Comparison of ENCODE assay signal across 21 cellular contexts in the genomic region with DNA sequence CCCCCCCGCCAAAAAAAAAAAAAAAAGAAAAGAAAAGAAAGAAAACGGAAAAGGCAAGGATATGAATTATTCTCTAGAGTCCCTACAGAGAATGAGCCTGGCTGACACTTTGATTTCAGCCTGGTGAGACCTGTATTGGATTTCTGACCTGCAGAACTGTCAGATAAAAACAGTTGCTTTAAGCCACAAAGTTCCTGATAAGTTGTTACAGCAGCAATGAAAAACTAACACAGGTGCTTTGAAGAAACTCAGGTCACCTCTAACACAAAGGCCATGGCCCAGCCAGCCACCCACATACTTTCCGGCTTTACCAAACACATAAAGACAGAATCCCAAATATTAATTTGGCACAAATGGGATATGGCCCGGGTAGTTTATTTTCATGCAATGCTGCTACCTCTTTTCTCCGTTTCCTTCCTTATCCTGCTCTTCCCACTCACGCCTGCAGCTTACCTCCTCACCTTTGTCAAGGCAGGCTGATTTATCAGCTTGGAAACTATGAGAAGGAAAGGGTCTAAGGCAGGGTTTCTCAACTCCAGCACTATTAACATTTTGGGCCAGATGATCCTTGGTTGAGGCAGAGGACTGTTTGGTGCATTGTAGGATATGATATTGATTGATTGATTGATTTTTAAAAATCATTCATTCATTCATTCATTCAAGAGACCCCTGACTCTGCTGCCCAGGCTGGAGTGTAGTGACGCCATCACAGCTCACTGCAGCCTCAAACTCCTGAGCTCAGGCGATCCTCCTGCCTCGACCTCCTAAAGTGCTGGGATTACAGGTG.
"Had no signal": no experiment of that assay in that cellular context is flagged by ENCODE, and none has a peak within 500 bp of the region (broad histone marks: within the 10 kb centered on the region; RNA-seq: fewer than 3 reads in every experiment).

No MANE protein-coding gene starts in this region.

- H3K27me3 Mint-ChIP-seq: activated CD8-positive, alpha-beta memory T cell treated with anti-CD3 and anti-CD28 coated beads, Interleukin-2, amount 10 ng/mL, durations not matched to agents 7 days and 5 days; T-cell had no signal

- H3K9ac ChIP-seq: neural progenitor cell had no signal

- H3K4me3 ChIP-seq: coronary artery, left lung, neural progenitor cell, smooth muscle cell, thoracic aorta, upper lobe of left lung had no signal

- H2AFZ ChIP-seq: neural progenitor cell had no signal

- H3K4me2 ChIP-seq: neural progenitor cell, smooth muscle cell had no signal

- H3K9me3 Mint-ChIP-seq: neural progenitor cell had no signal

- H3K27me3 ChIP-seq: brain microvascular endothelial cell, left lung, neural progenitor cell, upper lobe of left lung had no signal

- H3K36me3 ChIP-seq: brain microvascular endothelial cell, left lung, neural progenitor cell, thoracic aorta, upper lobe of left lung had no signal

- H3K27ac ChIP-seq: brain microvascular endothelial cell, coronary artery, neural progenitor cell, thoracic aorta, VCaP had no signal

- DNase-seq: activated CD4-positive, alpha-beta T cell treated with anti-CD3 and anti-CD28 coated beads for 1 hour; activated CD4-positive, alpha-beta T cell treated with anti-CD3 and anti-CD28 coated beads, Interleukin-2, amount 50 U/mL, for 48 hours; activated CD8-positive, alpha-beta memory T cell treated with anti-CD3 and anti-CD28 coated beads, Interleukin-2, amount 10 ng/mL, durations not matched to agents 7 days and 5 days; activated gamma-delta T cell treated with Interleukin-2 at 50 U/mL for 16 hours; anterior cingulate cortex; brain microvascular endothelial cell; effector CD4-positive, alpha-beta T cell; hypothalamus; islet precursor cell; left lung; stimulated activated CD4-positive, alpha-beta T cell treated with anti-CD3 and anti-CD28 coated beads, Interleukin-4, amount 100 ng/mL, for 1 hour; T-cell had no signal

- FAIRE-seq: frontal cortex had no signal

- H3K27ac Mint-ChIP-seq: neural progenitor cell had no signal

- H3K36me3 Mint-ChIP-seq: neural progenitor cell had no signal

- ATAC-seq: activated CD8-positive, alpha-beta memory T cell treated with anti-CD3 and anti-CD28 coated beads, Interleukin-2, amount 10 ng/mL, durations not matched to agents 7 days and 5 days; left lung; sciatic nerve; SK-N-SH treated with all-trans-retinoic acid at 6 μM for 48 hours; T-cell had no signal

- H3K4me1 ChIP-seq: neural progenitor cell had no signal

- H3K9me3 ChIP-seq: left lung, thoracic aorta, upper lobe of left lung had no signal

- H3K4me3 Mint-ChIP-seq: activated CD8-positive, alpha-beta memory T cell treated with anti-CD3 and anti-CD28 coated beads, Interleukin-2, amount 10 ng/mL, durations not matched to agents 7 days and 5 days; neural progenitor cell; T-cell had no signal
